ENCODE assay signal across 10 cellular contexts in genomic region chr17:80877095-80877828, GRCh38.
A peak's percentile ranks its signal among the peaks of the same experiment; 100 is the strongest.
DNase-seq lines count a peak whose midpoint lies in the region; ATAC-seq, FAIRE-seq and TF ChIP-seq lines count a peak whose summit lies in the region.
"Had no signal": no experiment of that assay in that cellular context is flagged by ENCODE, and none has a peak within 500 bp of the region (broad histone marks: within the 10 kb centered on the region; RNA-seq: fewer than 3 reads in every experiment).

No MANE protein-coding gene starts in this region.

- H3K4me3 Mint-ChIP-seq in stimulated activated naive CD8-positive, alpha-beta T cell treated with anti-CD3 and anti-CD28 coated beads, Interleukin-15, amount 100 ng/mL, for 72 hours, result peak overlapping the region; percentile 79 to 80

- ATAC-seq in GM21786 (IDR thresholded peaks at IDR 0.05; ENCODE audit: unreplicated experiment) (peak; percentile 92), foreskin keratinocyte (no peak)
- ATAC-seq in stimulated activated naive CD8-positive, alpha-beta T cell treated with anti-CD3 and anti-CD28 coated beads, Interleukin-15, amount 100 ng/mL, for 72 hours, result peak; percentile 97
- ATAC-seq: pancreas had no signal

- H3K27ac Mint-ChIP-seq in stimulated activated naive CD8-positive, alpha-beta T cell treated with anti-CD3 and anti-CD28 coated beads, Interleukin-15, amount 100 ng/mL, for 72 hours, result peak overlapping the region; percentile 96 to 97

- H3K4me1 ChIP-seq in foreskin keratinocyte (no peaks in the 10 kb centered on the region), ascending aorta (no peaks in the 10 kb centered on the region)
- H3K4me1 ChIP-seq: pancreas had no signal

- H3K4me3 ChIP-seq in bronchial epithelial cell (ENCODE audit: low read depth, low read length) (no peak overlapping the region), ascending aorta (no peak overlapping the region)
- H3K4me3 ChIP-seq: cardiac muscle cell, pancreas had no signal

- H3K27ac ChIP-seq in foreskin keratinocyte (no peak overlapping the region), ascending aorta (no peak overlapping the region)
- H3K27ac ChIP-seq: cardiac muscle cell, pancreas had no signal

- peaks cover 76% of the 10 kb centered on the region for H3K4me1 Mint-ChIP-seq in stimulated activated naive CD8-positive, alpha-beta T cell treated with anti-CD3 and anti-CD28 coated beads, Interleukin-15, amount 100 ng/mL, for 72 hours

- peak; percentile 73 for FAIRE-seq in bronchial epithelial cell (lab: Jason Lieb, UNC)
- FAIRE-seq: pancreas had no signal

- in situ Hi-C loops in GM13977 (cut with MboI; ENCODE audit: low pct_unique_long_range_greater_than_20kb, low sequenced_read_pairs, unreplicated experiment), result no loop called here

- H3K9me3 ChIP-seq in ascending aorta, result no peaks in the 10 kb centered on the region
- H3K9me3 ChIP-seq: pancreas had no signal

- peak; percentile 92 for DNase-seq in GM13977 (ENCODE audit: low spot score)
- peak; percentile 13 for DNase-seq in NCI-H2081 treated with DMSO at 0.1 percent for 48 hours (lab: John Stamatoyannopoulos, UW)
- DNase-seq in bronchial epithelial cell (ENCODE audit: low read depth), result no peak
- peak; percentile 75 to 87 for DNase-seq in stimulated activated naive CD8-positive, alpha-beta T cell treated with anti-CD3 and anti-CD28 coated beads, Interleukin-15, amount 100 ng/mL, for 72 hours
- DNase-seq in NCI-H2107 treated with DMSO at 0.1 percent for 48 hours (lab: John Stamatoyannopoulos, UW; ENCODE audit: unreplicated experiment), result no peak
- no peak for DNase-seq in foreskin keratinocyte
- DNase-seq in ascending aorta (ENCODE audit: low spot score in 2 of 2), result no peak

- no peaks in the 10 kb centered on the region for H3K27me3 ChIP-seq in bronchial epithelial cell (ENCODE audit: control insufficient read depth, insufficient read depth, low read length)
- H3K27me3 ChIP-seq in foreskin keratinocyte, result no peaks in the 10 kb centered on the region
- H3K27me3 ChIP-seq in ascending aorta, result no peaks in the 10 kb centered on the region
- H3K27me3 ChIP-seq: cardiac muscle cell, pancreas had no signal

- no peaks in the 10 kb centered on the region for H3K27me3 Mint-ChIP-seq in stimulated activated naive CD8-positive, alpha-beta T cell treated with anti-CD3 and anti-CD28 coated beads, Interleukin-15, amount 100 ng/mL, for 72 hours

- intact Hi-C loops in ascending aorta (cut with DNase I), result no loop called here

- TF ChIP-seq CTCF in GM13977 (IDR thresholded peaks at IDR 0.05; ENCODE audit: extremely low read depth, insufficient read depth, missing control alignments) (no peak), bronchial epithelial cell (IDR thresholded peaks at IDR 0.05; ENCODE audit: insufficient read depth, low read length, severe bottlenecking) (no peak), foreskin keratinocyte (conservative IDR thresholded peaks at IDR 0.05) (no peak), ascending aorta (IDR thresholded peaks at IDR 0.05) (no peak)

- no peaks in the 10 kb centered on the region for H3K9me3 Mint-ChIP-seq in stimulated activated naive CD8-positive, alpha-beta T cell treated with anti-CD3 and anti-CD28 coated beads, Interleukin-15, amount 100 ng/mL, for 72 hours

- peaks cover 9% of the 10 kb centered on the region for H3K36me3 ChIP-seq in bronchial epithelial cell (ENCODE audit: control insufficient read depth, insufficient read depth, low read length)
- H3K36me3 ChIP-seq in ascending aorta, result peaks cover 12% of the 10 kb centered on the region in 2 donors

Comparison
In these comparisons a context has a peak if more than half of its experiments do, and no peak if none do; other contexts are left out.
1. DNase-seq: peak in GM13977 (single experiment), NCI-H2081 treated with DMSO at 0.1 percent for 48 hours (single experiment) and stimulated activated naive CD8-positive, alpha-beta T cell treated with anti-CD3 and anti-CD28 coated beads, Interleukin-15, amount 100 ng/mL, for 72 hours (2 of 2); none in bronchial epithelial cell (single experiment), NCI-H2107 treated with DMSO at 0.1 percent for 48 hours (single experiment), foreskin keratinocyte (0 of 2) and ascending aorta (0 of 2).